In the genomic region with DNA sequence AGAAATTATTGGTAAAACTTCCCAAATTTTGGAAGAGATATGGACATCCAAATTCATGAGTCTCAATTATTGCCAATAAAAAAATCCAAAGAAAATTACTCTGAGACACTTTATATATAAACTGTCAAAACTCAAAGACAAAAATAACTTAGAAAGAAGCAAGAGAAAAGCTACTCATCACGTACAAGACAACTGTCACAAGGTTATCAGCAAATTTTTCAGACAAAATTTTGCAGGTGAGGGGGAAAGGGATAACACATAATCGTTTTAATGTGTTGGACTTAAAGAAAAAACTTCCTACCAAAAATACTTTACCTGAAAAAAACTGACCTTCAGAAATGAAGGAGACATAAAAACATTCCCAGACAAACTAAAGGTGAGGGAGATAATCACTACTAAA, we compare ENCODE assay signal across 25 cellular contexts.
"Had no signal": no experiment of that assay in that cellular context is flagged by ENCODE, and none has a peak within 500 bp of the region (broad histone marks: within the 10 kb centered on the region; RNA-seq: fewer than 3 reads in every experiment).

No MANE protein-coding gene starts in this region.

- H3K36me3 ChIP-seq: stomach, suprapubic skin, thoracic aorta, thyroid gland, tibial artery, tibial nerve, transverse colon, upper lobe of left lung, upper lobe of right lung, uterus, vagina had no signal

- H3K27ac ChIP-seq: stomach, suprapubic skin, testis, thoracic aorta, thyroid gland, tibial artery, tibial nerve, transverse colon, upper lobe of left lung, upper lobe of right lung, uterus, vagina had no signal

- H3K4me1 ChIP-seq: stomach, suprapubic skin, testis, thyroid gland, tibial artery, tibial nerve, transverse colon, upper lobe of left lung, upper lobe of right lung, uterus, vagina had no signal

- H3K9me3 ChIP-seq: testis, thyroid gland, transverse colon, upper lobe of right lung, vagina had no signal

- DNase-seq: stimulated activated CD4-positive, alpha-beta T cell treated with anti-CD3 and anti-CD28 coated beads, Interleukin-2, amount 100 ng/mL, for 48 hours; stimulated activated CD4-positive, alpha-beta T cell treated with anti-CD3 and anti-CD28 coated beads, Interleukin-4, amount 100 ng/mL, for 1 hour; stimulated activated CD4-positive, alpha-beta T cell treated with anti-CD3 and anti-CD28 coated beads, Interleukin-4, amount 100 ng/mL, for 24 hours; stimulated activated CD4-positive, alpha-beta T cell treated with anti-CD3 and anti-CD28 coated beads, Interleukin-4, amount 100 ng/mL, for 4 hours; stimulated activated CD8-positive, alpha-beta memory T cell treated with anti-CD3 and anti-CD28 coated beads, Interleukin-4, amount 100 ng/mL, for 48 hours; stimulated activated naive B cell treated with anti-CD40 and anti-IgM and Interleukin-4, amounts not matched to agents 10 μg/mL and 1 μg/mL and 100 μg/mL, for 72 hours; stimulated activated naive CD4-positive, alpha-beta T cell; stimulated activated naive CD4-positive, alpha-beta T cell treated with Interleukin-2 at 50 U/mL for 16 hours; stimulated activated naive CD8-positive, alpha-beta T cell treated with anti-CD3 and anti-CD28 coated beads, Interleukin-15, amount 100 ng/mL, for 72 hours; stimulated activated naive CD8-positive, alpha-beta T cell treated with anti-CD3 and anti-CD28 coated beads, Interleukin-15, Interleukin-2, amounts not matched to agents 100 U/mL and 50 U/mL, for 24 hours; stomach; substantia nigra; testis; thyroid gland; tibial artery; transverse colon; trophoblast cell; upper lobe of left lung; upper lobe of right lung; uterus had no signal

- FAIRE-seq: urothelium cell line had no signal

- H3K4me3 ChIP-seq: stomach, suprapubic skin, testis, thoracic aorta, thyroid gland, tibial artery, tibial nerve, transverse colon, upper lobe of left lung, upper lobe of right lung, uterus, vagina had no signal

- H3K27me3 ChIP-seq: stomach, suprapubic skin, testis, thyroid gland, tibial artery, tibial nerve, transverse colon, upper lobe of left lung, upper lobe of right lung, uterus, vagina had no signal
